In the genomic region with DNA sequence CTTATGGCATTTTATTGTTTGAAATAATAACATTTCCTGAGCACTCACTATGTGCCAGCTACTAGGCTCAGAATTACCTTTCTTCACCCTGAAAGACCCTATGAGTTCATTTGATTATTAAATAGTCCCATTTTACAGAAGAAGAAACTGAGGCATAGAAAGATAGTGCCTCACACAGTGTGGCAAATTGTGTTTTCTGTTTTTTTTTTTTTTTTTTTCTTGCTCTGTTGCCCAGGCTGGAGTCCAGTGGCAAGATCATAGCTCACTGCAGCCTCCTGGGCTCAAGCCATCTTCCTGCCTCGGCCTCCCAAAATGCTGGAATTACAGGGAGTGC, we compare ENCODE assay signal across 14 cellular contexts. TPM values are rescaled to one million over a fixed set of nuclear protein-coding genes. Genes with fewer than 3 reads are reported as not detected.
DNase-seq lines count a peak whose midpoint lies in the region; ATAC-seq, FAIRE-seq and TF ChIP-seq lines count a peak whose summit lies in the region.
"Had no signal": no experiment of that assay in that cellular context is flagged by ENCODE, and none has a peak within 500 bp of the region (broad histone marks: within the 10 kb centered on the region; RNA-seq: fewer than 3 reads in every experiment).

No MANE protein-coding gene starts in this region.

- H2BK20ac ChIP-seq in IMR-90 (ENCODE audit: low read depth, low read length), result peak overlapping the region; percentile 69; the same call in 1 of the 2 replicates

- TF ChIP-seq CTCF in HepG2 (CRISPR knock-in tag; IDR thresholded peaks at IDR 0.05) (no peak), right lobe of liver (IDR thresholded peaks at IDR 0.05) (no peak), IMR-90 (conservative IDR thresholded peaks at IDR 0.05; ENCODE audit: low read depth, low read length) (no peak), vagina (IDR thresholded peaks at IDR 0.05) (no peak), GM10248 (IDR thresholded peaks at IDR 0.05; ENCODE audit: control extremely low read depth, extremely low read depth, low read depth, missing control alignments) (no peak), sigmoid colon (IDR thresholded peaks at IDR 0.05) (no peak)
- TF ChIP-seq CTCF in CD4-positive, alpha-beta T cell (IDR thresholded peaks at IDR 0.05), result no peak

- H4K91ac ChIP-seq in IMR-90 (ENCODE audit: insufficient read depth, low read depth, low read length), result no peak overlapping the region

- no peaks in the 10 kb centered on the region for H3K36me3 ChIP-seq in HepG2 (replicated peaks in 1 of 2; ENCODE audit: control insufficient read depth in 1 of 2, insufficient read depth in 2 of 2, low read length in 2 of 2)
- H3K36me3 ChIP-seq in right lobe of liver, result no peaks in the 10 kb centered on the region
- H3K36me3 ChIP-seq in IMR-90 (ENCODE audit: control insufficient read depth, insufficient read depth, low read length), result no peaks in the 10 kb centered on the region
- H3K36me3 ChIP-seq in vagina, result no peaks in the 10 kb centered on the region
- H3K36me3 ChIP-seq in sigmoid colon, result no peaks in the 10 kb centered on the region

- no peaks in the 10 kb centered on the region for H3K79me2 ChIP-seq in HepG2 (ENCODE audit: insufficient read depth, low read length)

- TF ChIP-seq RAD21 in HepG2 (CRISPR knock-in tag; IDR thresholded peaks at IDR 0.05), result no peak
- TF ChIP-seq RAD21 in IMR-90 (IDR thresholded peaks at IDR 0.05; ENCODE audit: low read length), result no peak

- H2BK15ac ChIP-seq in IMR-90 (ENCODE audit: low read depth, low read length), result peak overlapping the region; percentile 7; the same call in 1 of the 3 replicates

- peaks cover 0 to 2% (median 0%) of the 10 kb centered on the region in 3 donors for H3K36me3 Mint-ChIP-seq in immature natural killer cell
- no peaks in the 10 kb centered on the region for H3K36me3 Mint-ChIP-seq in CD4-positive, alpha-beta T cell (ENCODE audit: low read depth)

- no peak for DNase-seq in HepG2 (ENCODE audit: low spot score)
- no peak for DNase-seq in right lobe of liver
- DNase-seq in IMR-90, result no peak
- DNase-seq in immature natural killer cell, result no peak
- DNase-seq in vagina (ENCODE audit: extremely low spot score in 2 of 2), result no peak
- DNase-seq in CD4-positive, alpha-beta T cell, result no peak
- DNase-seq in GM10248 (ENCODE audit: extremely low spot score), result no peak
- no peak for DNase-seq in sigmoid colon
- DNase-seq: activated CD4-positive, alpha-beta T cell treated with anti-CD3 and anti-CD28 coated beads, Interleukin-2, amount 50 U/mL, for 4 hours; central memory CD4-positive, alpha-beta T cell; NCI-H146; NCI-H2227 treated with DMSO at 0.1 percent for 48 hours had no signal

- H4K8ac ChIP-seq in IMR-90 (ENCODE audit: low read depth in 2 of 2, low read length in 2 of 2), result peak overlapping the region in 1 of 2 experiments; percentile 89; a peak in 1 of 4 replicates

- H3K9me1 ChIP-seq in IMR-90 (ENCODE audit: insufficient read depth, low read length), result peaks cover 13% of the 10 kb centered on the region

- H2AK5ac ChIP-seq in IMR-90 (ENCODE audit: low read depth, low read length), result peak overlapping the region; percentile 40; the same call in 1 of the 2 replicates

- H4K5ac ChIP-seq in IMR-90 (ENCODE audit: low read depth, low read length), result no peak overlapping the region

- CTCF ChIA-PET in HepG2 (lab: Yijun Ruan, JAX; ENCODE audit: low intra/inter-chr PET ratio, low total read pairs) (no interaction called here), IMR-90 (lab: Yijun Ruan, JAX) (no interaction called here), GM10248 (lab: Yijun Ruan, JAX) (interaction anchor here (1.0 to 2.2 kb wide), 6 partner anchors 11 to 262 kb away, joined by 3 to 7 read pairs (median 5); no protein-coding TSS in a partner anchor)
- CTCF ChIA-PET in CD4-positive, alpha-beta T cell (lab: Charles Lee), result no interaction called here

- dilution Hi-C loops in IMR-90 (cut with HindIII; ENCODE audit: low sequenced_read_pairs, unreplicated experiment), result no loop called here

- no peak for FAIRE-seq in HepG2 (lab: Jason Lieb, UNC)
- FAIRE-seq: keratinocyte had no signal

- ATAC-seq in HepG2, result no peak
- no peak for ATAC-seq in right lobe of liver
- no peak for ATAC-seq in IMR-90 (ENCODE audit: low read depth)
- ATAC-seq in CD4-positive, alpha-beta T cell (ENCODE audit: poor library complexity), result no peak

- H4K20me1 ChIP-seq in HepG2 (ENCODE audit: insufficient read depth, low read length) (no peaks in the 10 kb centered on the region), IMR-90 (ENCODE audit: insufficient read depth, low read length) (no peaks in the 10 kb centered on the region)

- H3K4me1 ChIP-seq in HepG2 (ENCODE audit: insufficient read depth, low read length) (peaks cover 100% of the 10 kb centered on the region), right lobe of liver (peaks cover 0 to 21% (median 8%) of the 10 kb centered on the region in 4 donors), IMR-90 (ENCODE audit: control insufficient read depth, insufficient read depth, low read length) (peaks cover 18% of the 10 kb centered on the region), vagina (peaks cover 23% of the 10 kb centered on the region), sigmoid colon (peaks cover 0 to 8% (median 5%) of the 10 kb centered on the region in 4 donors)

- peak overlapping the region; percentile 40; the same call in 1 of the 2 replicates for H2BK120ac ChIP-seq in IMR-90 (ENCODE audit: low read depth, low read length)

- WGBS in HepG2 (ENCODE audit: low lambda C conversion rate), result 57% methylated on average over 1 of the region's 1 CpG
- 45% methylated on average over 1 of the region's 1 CpG for WGBS in right lobe of liver (ENCODE audit: insufficient coverage, low coverage, low lambda C conversion rate, missing lambda C conversion rate)
- WGBS in IMR-90 (ENCODE audit: extremely low coverage in 2 of 2, insufficient read length in 1 of 2), 2 experiments, result 100% methylated on average over 1 of the region's 1 CpG; no CpG with 5 or more reads in 1 of the 2 experiments
- 51 to 77% methylated on average over 1 of the region's 1 CpG for WGBS in sigmoid colon, 2 donors

- H3K9me3 ChIP-seq in HepG2 (ENCODE audit: low read length), result no peaks in the 10 kb centered on the region
- H3K9me3 ChIP-seq in right lobe of liver, result no peaks in the 10 kb centered on the region
- H3K9me3 ChIP-seq in IMR-90 (ENCODE audit: control insufficient read depth, insufficient read depth, low read length), result no peaks in the 10 kb centered on the region
- H3K9me3 ChIP-seq in vagina, result no peaks in the 10 kb centered on the region
- no peaks in the 10 kb centered on the region for H3K9me3 ChIP-seq in CD4-positive, alpha-beta T cell (ENCODE audit: control insufficient read depth, low read length)
- H3K9me3 ChIP-seq in sigmoid colon, result no peaks in the 10 kb centered on the region

- H3K27me3 ChIP-seq in HepG2 (ENCODE audit: control insufficient read depth in 1 of 2, insufficient read depth in 2 of 2, low read length in 2 of 2) (no peaks in the 10 kb centered on the region; a peak in 1 of 5 replicates), right lobe of liver (no peaks in the 10 kb centered on the region), IMR-90 (ENCODE audit: control insufficient read depth, insufficient read depth, low read length) (no peaks in the 10 kb centered on the region), vagina (no peaks in the 10 kb centered on the region), sigmoid colon (no peaks in the 10 kb centered on the region)
- H3K27me3 ChIP-seq in CD4-positive, alpha-beta T cell (ENCODE audit: control insufficient read depth, insufficient read depth, low read length), result peaks cover 9% of the 10 kb centered on the region

- BruUV-seq in HepG2 (replicated peaks; lab: Mats Ljungman, UMichigan) (no TSS peak), IMR-90 (replicated peaks; lab: Mats Ljungman, UMichigan) (no TSS peak)

- TF ChIP-seq EP300 in HepG2 (IDR thresholded peaks at IDR 0.05; ENCODE audit: low read depth in 2 of 2, low read length in 2 of 2) (no peak), HepG2 (CRISPR knock-in tag; IDR thresholded peaks at IDR 0.05; ENCODE audit: borderline replicate concordance) (no peak), sigmoid colon (IDR thresholded peaks at IDR 0.05) (no peak)

- no peak overlapping the region for H3K23ac ChIP-seq in IMR-90 (ENCODE audit: low read depth, low read length)

- POLR2A ChIA-PET in HepG2 (lab: Yijun Ruan, JAX) (interaction anchor here (0.6 to 3.7 kb wide), 12 partner anchors 25 to 262 kb away, joined by 3 to 36 read pairs (median 4); no protein-coding TSS in a partner anchor), IMR-90 (lab: Charles Lee; ENCODE audit: unreplicated experiment) (no interaction called here), GM10248 (lab: Yijun Ruan, JAX) (no interaction called here)
- POLR2A ChIA-PET in CD4-positive, alpha-beta T cell (lab: Charles Lee), result no interaction called here

- peaks cover 46 to 50% (median 48%) of the 10 kb centered on the region in 3 donors for H3K27me3 Mint-ChIP-seq in immature natural killer cell (ENCODE audit: low read depth in 3 of 3)
- H3K27me3 Mint-ChIP-seq in CD4-positive, alpha-beta T cell, result peaks cover 35% of the 10 kb centered on the region

- peak overlapping the region; percentile 5 to 67 (median 62) for H3K4me3 Mint-ChIP-seq in immature natural killer cell
- H3K4me3 Mint-ChIP-seq in CD4-positive, alpha-beta T cell, result no peak overlapping the region
- H3K4me3 Mint-ChIP-seq: neural crest cell had no signal

- H3K27ac ChIP-seq in HepG2 (ENCODE audit: extremely low read length, insufficient read depth, low read length) (no peak overlapping the region), right lobe of liver (no peak overlapping the region), IMR-90 (ENCODE audit: insufficient read depth, low read length) (no peak overlapping the region; the same call in 1 of the 2 replicates), vagina (peak overlapping the region; percentile 90), sigmoid colon (no peak overlapping the region)
- no peak overlapping the region for H3K27ac ChIP-seq in CD4-positive, alpha-beta T cell (ENCODE audit: low read depth, low read length)

- H3K4me2 ChIP-seq in HepG2 (ENCODE audit: low read depth, low read length) (peak overlapping the region; percentile 99), IMR-90 (ENCODE audit: low read depth, low read length) (no peak overlapping the region)

- no peaks in the 10 kb centered on the region; a peak in 1 of 4 replicates for H3K79me1 ChIP-seq in IMR-90 (ENCODE audit: low read depth in 1 of 2, low read length in 2 of 2)

- H3K18ac ChIP-seq in IMR-90 (ENCODE audit: low read depth, low read length), result peak overlapping the region; percentile 26; the same call in 1 of the 2 replicates

- no peak overlapping the region for H2AK9ac ChIP-seq in IMR-90 (replicated peaks; ENCODE audit: low read depth, low read length, poor library complexity)

- no peak overlapping the region for H3K56ac ChIP-seq in IMR-90 (ENCODE audit: extremely low read depth, insufficient read depth, low read length)

- no peak overlapping the region for H2BK5ac ChIP-seq in IMR-90 (ENCODE audit: low read depth, low read length, poor library complexity, severe bottlenecking)

- peaks cover 23 to 27% of the 10 kb centered on the region in 2 donors for H3K4me1 Mint-ChIP-seq in immature natural killer cell
- H3K4me1 Mint-ChIP-seq in CD4-positive, alpha-beta T cell (ENCODE audit: low read depth), result no peaks in the 10 kb centered on the region

- H2AFZ ChIP-seq in HepG2 (ENCODE audit: low read length) (no peak overlapping the region), IMR-90 (replicated peaks; ENCODE audit: low read length, poor library complexity) (no peak overlapping the region)

- TF ChIP-seq POLR2A in HepG2 (IDR thresholded peaks at IDR 0.05; ENCODE audit: insufficient read depth in 1 of 2, low read depth in 2 of 2, low read length in 2 of 2) (no peak), right lobe of liver (IDR thresholded peaks at IDR 0.05) (no peak), IMR-90 (IDR thresholded peaks at IDR 0.05; ENCODE audit: low read depth, low read length) (no peak), vagina (IDR thresholded peaks at IDR 0.05) (no peak), sigmoid colon (IDR thresholded peaks at IDR 0.05) (no peak)

- intact Hi-C loops in HepG2 (cut with micrococcal nuclease; ENCODE audit: unreplicated experiment), result no loop called here
- intact Hi-C loops in right lobe of liver (cut with DNase I), result no loop called here
- intact Hi-C loops in IMR-90 (cut with micrococcal nuclease), result no loop called here
- intact Hi-C loops in vagina (cut with DNase I), result loop anchor here (5.0 kb wide), 3 partner anchors 33 to 143 kb away; no protein-coding TSS in a partner anchor
- intact Hi-C loops in CD4-positive, alpha-beta T cell (cut with DNase I, micrococcal nuclease), result no loop called here
- intact Hi-C loops in sigmoid colon (cut with DNase I), result no loop called here

- peak overlapping the region; percentile 63; the same call in 1 of the 2 replicates for H3K4ac ChIP-seq in IMR-90 (ENCODE audit: low read depth, low read length)

- in situ Hi-C loops in HepG2 (cut with HindIII; ENCODE audit: extremely low pct_ligation_motif_present, low pct_unique_long_range_greater_than_20kb) (no loop called here), IMR-90 (cut with MboI; ENCODE audit: low sequenced_read_pairs) (no loop called here)

- peak overlapping the region; percentile 23; the same call in 1 of the 2 replicates for H3K14ac ChIP-seq in IMR-90 (replicated peaks; ENCODE audit: low read depth, low read length)

- H3K9ac ChIP-seq in HepG2 (ENCODE audit: insufficient read depth, low read depth, low read length) (no peak overlapping the region), IMR-90 (ENCODE audit: low read depth, low read length) (no peak overlapping the region)

- peak overlapping the region in 4 of 6 donors; percentile 53 to 74 (median 59) for H3K27ac Mint-ChIP-seq in immature natural killer cell
- no peak overlapping the region for H3K27ac Mint-ChIP-seq in CD4-positive, alpha-beta T cell

- H3K9me3 Mint-ChIP-seq in immature natural killer cell, result peaks cover 0 to 2% (median 0%) of the 10 kb centered on the region in 6 donors
- no peaks in the 10 kb centered on the region for H3K9me3 Mint-ChIP-seq in CD4-positive, alpha-beta T cell
- H3K9me3 Mint-ChIP-seq: neural crest cell had no signal

- 0 out of 6 replicates have a peak overlapping the region, but pooled peaks of 1 of the 3 experiments have one; percentile 78 for H3K4me3 ChIP-seq in HepG2 (replicated peaks in 1 of 3; ENCODE audit: insufficient read depth in 1 of 3, low read depth in 2 of 3, low read length in 3 of 3)
- H3K4me3 ChIP-seq in right lobe of liver, result no peak overlapping the region
- H3K4me3 ChIP-seq in IMR-90 (ENCODE audit: insufficient read depth, low read depth, low read length), result no peak overlapping the region
- H3K4me3 ChIP-seq in vagina, result no peak overlapping the region
- H3K4me3 ChIP-seq in sigmoid colon, result no peak overlapping the region

RNA-seq across cellular contexts. Expression of gene PTPN1, which starts 59.7 kb away (rescaled TPM):
- total RNA-seq in HepG2 (2016; rRNA removed; fragmentation: Illumina TruSeq; extraction: Trizol) (33.3 and 37.2 TPM in 2 replicates), right lobe of liver (10 to 100 TPM in 5 of 6 experiments, 1 to 10 TPM in 1; 9.5 to 14.9 (median 12.6) TPM), IMR-90 (2012; rRNA removed) (31.7 and 38.0 TPM in 2 replicates), vagina (25.3 TPM), sigmoid colon (10 to 100 TPM; 21.6 to 31.2 (median 23.6) TPM)
- 4.1 and 4.3 TPM in 2 replicates for total RNA-seq in HepG2 (2016; cell fraction: cytosol; rRNA removed; fragmentation: Illumina TruSeq; extraction: Trizol; ENCODE audit: low read depth)
- 31.0 and 34.8 TPM in 2 replicates for total RNA-seq in HepG2 (2016; cell fraction: insoluble cytoplasmic fraction; rRNA removed; fragmentation: Illumina TruSeq; extraction: Trizol)
- total RNA-seq in HepG2 (2016; cell fraction: membrane; rRNA removed; fragmentation: Illumina TruSeq; extraction: Trizol), result 16.1 and 17.5 TPM in 2 replicates
- 22.9 and 26.4 TPM in 2 replicates for total RNA-seq in HepG2 (2016; cell fraction: nucleus; rRNA removed; fragmentation: Illumina TruSeq; extraction: Trizol)
- polyA plus RNA-seq in HepG2 (2011; rRNA removed) (16.8 and 17.7 TPM in 2 replicates), IMR-90 (2012; rRNA removed) (37.1 and 37.4 TPM in 2 replicates), immature natural killer cell (10 to 100 TPM; 18.4 to 38.3 (median 19.4) TPM), sigmoid colon (10 to 100 TPM; 14.4 to 41.5 (median 23.6) TPM)
- 14.7 and 18.4 TPM in 2 replicates for polyA plus RNA-seq in HepG2 (2011; cell fraction: cytosol; rRNA removed)
- polyA plus RNA-seq in HepG2 (2011; cell fraction: nucleus; rRNA removed), result 21.4 and 23.7 TPM in 2 replicates
- 20.9 and 24.3 TPM in 2 replicates for polyA plus RNA-seq in HepG2 (2012)
- 2.4 and 2.5 TPM in 2 replicates for polyA plus RNA-seq in HepG2 (2016; cell fraction: cytosol; fragmentation: Illumina TruSeq; extraction: Trizol; ENCODE audit: low read depth)
- polyA plus RNA-seq in HepG2 (2016; cell fraction: insoluble cytoplasmic fraction; fragmentation: Illumina TruSeq; extraction: Trizol; ENCODE audit: low read depth), result 33.0 and 39.3 TPM in 2 replicates
- 9.4 and 10.0 TPM in 2 replicates for polyA plus RNA-seq in HepG2 (2016; cell fraction: membrane; fragmentation: Illumina TruSeq; extraction: Trizol; ENCODE audit: low read depth)
- polyA plus RNA-seq in HepG2 (2016; cell fraction: nucleus; fragmentation: Illumina TruSeq; extraction: Trizol; ENCODE audit: insufficient read depth, low read depth), result 31.1 and 31.8 TPM in 2 replicates
- 27.4 and 30.1 TPM in 2 replicates for polyA minus RNA-seq in HepG2 (2011; rRNA and poly(A)+ RNA removed; ENCODE audit: low replicate concordance)
- 12.4 and 15.0 TPM in 2 replicates for polyA minus RNA-seq in HepG2 (2011; cell fraction: cytosol; rRNA and poly(A)+ RNA removed)
- 23.0 and 24.9 TPM in 2 replicates for polyA minus RNA-seq in HepG2 (2011; cell fraction: nucleus; rRNA and poly(A)+ RNA removed)
- 27.3 and 29.6 TPM in 2 replicates for polyA plus RNA-seq in IMR-90 (2012; cell fraction: cytosol; rRNA removed)
- 35.3 and 62.9 TPM in 2 replicates for polyA plus RNA-seq in IMR-90 (2012; cell fraction: nucleus; rRNA removed; ENCODE audit: low replicate concordance)
- total RNA-seq in CD4-positive, alpha-beta T cell, result 10 to 100 TPM; 82.3 to 82.8 TPM
